Comparison of ENCODE assay signal across 9 cellular contexts in genomic region chr4:74364649-74365491, GRCh38. TPM values are rescaled to one million over a fixed set of nuclear protein-coding genes. Genes with fewer than 3 reads are reported as not detected.
A peak's percentile ranks its signal among the peaks of the same experiment; 100 is the strongest.
DNase-seq lines count a peak whose midpoint lies in the region; FAIRE-seq and TF ChIP-seq lines count a peak whose summit lies in the region.
"Had no signal": no experiment of that assay in that cellular context is flagged by ENCODE, and none has a peak within 500 bp of the region (broad histone marks: within the 10 kb centered on the region; RNA-seq: fewer than 3 reads in every experiment).

Gene EREG, plus strand, starts transcription at chr4:74365145. Its CDS starts 164 bp downstream, at chr4:74365309.

- no peak within 1 kb of the TSS for H2BK12ac ChIP-seq in H1 (ENCODE audit: low read depth, low read length)

- H4K91ac ChIP-seq in H1 (replicated peaks; ENCODE audit: insufficient read length, low read length), result no peak within 1 kb of the TSS

- no peak within 1 kb of the TSS for H3K56ac ChIP-seq in H1 (replicated peaks; ENCODE audit: insufficient read length, low read depth, low read length)

- H3K18ac ChIP-seq in H1 (ENCODE audit: extremely low read depth, low read length), result peak within 1 kb of the TSS; percentile 11; the same call in 1 of the 2 replicates

- no peak within 1 kb of the TSS for H3K4ac ChIP-seq in H1 (replicated peaks; ENCODE audit: insufficient read length, low read depth, low read length)

- H3K9me3 ChIP-seq in H1 (ENCODE audit: insufficient read depth in 2 of 2, low read depth in 1 of 2, low read length in 1 of 2) (no peaks in the 10 kb centered on the region), mesodermal cell (ENCODE audit: control insufficient read depth, low read length) (no peaks in the 10 kb centered on the region), tibial artery (no peaks in the 10 kb centered on the region)

- no peaks in the 10 kb centered on the region for H3K79me2 ChIP-seq in H1 (ENCODE audit: control insufficient read depth in 1 of 2, insufficient read depth in 2 of 2, low read length in 2 of 2)

- no peak within 1 kb of the TSS for H4K8ac ChIP-seq in H1 (ENCODE audit: extremely low read depth, insufficient read depth, low read length)

- intact Hi-C loops in tibial artery (cut with DNase I; ENCODE audit: low total_unique reads), result no loop called here

- peak within 1 kb of the TSS; percentile 82 for H2AFZ ChIP-seq in H1 (ENCODE audit: low read length)

- no peak within 1 kb of the TSS for H2AK5ac ChIP-seq in H1 (ENCODE audit: low read depth, low read length)

- no peak for TF ChIP-seq RAD21 in H1 (IDR thresholded peaks at IDR 0.05 in 1 of 2, conservative IDR thresholded peaks at IDR 0.05 in 1 of 2; ENCODE audit: low read depth in 2 of 2, low read length in 2 of 2)

- peaks cover 13% of the 10 kb centered on the region for H3K23me2 ChIP-seq in H1 (ENCODE audit: low read depth, low read length)

- H3K4me2 ChIP-seq in H1 (ENCODE audit: insufficient read depth in 1 of 2, low read depth in 2 of 2, low read length in 2 of 2), result peak within 1 kb of the TSS; percentile 86 to 90

- H3K36me3 ChIP-seq in H1 (ENCODE audit: control insufficient read depth in 2 of 4, insufficient read depth in 4 of 4, low read length in 3 of 4) (no peaks in the 10 kb centered on the region), mesodermal cell (ENCODE audit: control insufficient read depth, insufficient read depth, low read length) (no peaks in the 10 kb centered on the region), tibial artery (no peaks in the 10 kb centered on the region)

- no peak within 1 kb of the TSS for H2BK120ac ChIP-seq in H1 (replicated peaks; ENCODE audit: low read depth, low read length)

- no peak within 1 kb of the TSS for H3K14ac ChIP-seq in H1 (ENCODE audit: insufficient read length)

- no peak within 1 kb of the TSS for H2BK15ac ChIP-seq in H1 (ENCODE audit: low read length)

- H4K5ac ChIP-seq in H1 (ENCODE audit: insufficient read length, low read depth, low read length), result no peak within 1 kb of the TSS

- no peak within 1 kb of the TSS for H3K23ac ChIP-seq in H1 (ENCODE audit: insufficient read length)

- 2% methylated on average over 39 of the region's 40 CpGs; no CpG with 5 or more reads in 1 of the 2 experiments for WGBS in H1 (ENCODE audit: extremely low coverage in 1 of 2, insufficient coverage in 1 of 2, insufficient read length in 1 of 2, insufficient replicate concordance in 2 of 2, low coverage in 1 of 2, low lambda C conversion rate in 2 of 2, missing lambda C conversion rate in 1 of 2), 2 experiments
- 4% methylated on average over 25 to 29 of the region's 40 CpGs for WGBS in mesodermal cell (ENCODE audit: insufficient coverage in 2 of 2), 2 experiments

- DNase-seq in GM12891 (ENCODE audit: insufficient read length, low spot score) (peak; percentile 6), HFF-Myc (ENCODE audit: extremely low read depth, low read depth) (peak; percentile 59), OCI-M1 (lab: John Stamatoyannopoulos, UW) (peak; percentile 85), H1 (ENCODE audit: low read depth in 1 of 2, low spot score in 2 of 2) (peak; percentile 50 to 84), tibial artery (peak in 1 of 2 donors; percentile 24), epidermal melanocyte (ENCODE audit: insufficient read length, low spot score) (no peak), NCI-H82 (lab: John Stamatoyannopoulos, UW) (no peak)

- CTCF ChIA-PET in H1 (lab: Charles Lee; ENCODE audit: partially characterized antibody), result interaction anchor here (0.9 to 2.5 kb wide), 8 partner anchors 11 to 429 kb away, joined by 3 to 11 read pairs (median 5); partner anchors contain the start of gene BTC

- H4K20me1 ChIP-seq in H1 (replicated peaks in 1 of 2; ENCODE audit: control insufficient read depth in 1 of 2, insufficient read depth in 2 of 2, low read length in 2 of 2), result no peaks in the 10 kb centered on the region

- H3K27me3 ChIP-seq in H1 (replicated peaks in 1 of 4; ENCODE audit: control insufficient read depth in 3 of 4, extremely low read depth in 1 of 4, insufficient read depth in 3 of 4, low read length in 3 of 4) (peaks cover 0 to 12% (median 6%) of the 10 kb centered on the region in 4 experiments; a peak in 4 of 7 replicates), tibial artery (peaks cover 0 to 9% of the 10 kb centered on the region in 2 donors)

- H3K9ac ChIP-seq in H1 (replicated peaks in 1 of 4; ENCODE audit: extremely low read depth in 1 of 4, low read depth in 3 of 4, low read length in 3 of 4), result peak within 1 kb of the TSS in 1 of 4 experiments; percentile 9; a peak in 2 of 7 replicates

- no peak within 1 kb of the TSS for H2BK5ac ChIP-seq in H1 (ENCODE audit: low read depth, low read length)

- FAIRE-seq in GM12891 (lab: Jason Lieb, UNC), result no peak
- no peak for FAIRE-seq in H1 (lab: Jason Lieb, UNC)

- H3K4me1 ChIP-seq in H1 (replicated peaks in 1 of 4; ENCODE audit: control insufficient read depth in 3 of 4, insufficient read depth in 4 of 4, low read length in 3 of 4) (peaks cover 0 to 7% (median 1%) of the 10 kb centered on the region in 4 experiments; a peak in 3 of 7 replicates), mesodermal cell (ENCODE audit: control insufficient read depth, insufficient read depth, low read length, poor library complexity, severe bottlenecking) (peaks cover 4% of the 10 kb centered on the region), tibial artery (peaks cover 0 to 17% (median 11%) of the 10 kb centered on the region in 4 donors)

- TF ChIP-seq CTCF in HFF-Myc (IDR thresholded peaks at IDR 0.05; ENCODE audit: low read depth, low read length, missing control alignments) (no peak), H1 (IDR thresholded peaks at IDR 0.05; ENCODE audit: control extremely low read depth in 1 of 3, insufficient read depth in 1 of 3, low read depth in 1 of 3, low read length in 3 of 3) (peak in 1 of 3 experiments; percentile 2; a peak in 1 of 4 replicates), tibial artery (IDR thresholded peaks at IDR 0.05) (no peak)

- no peak for TF ChIP-seq EP300 in H1 (IDR thresholded peaks at IDR 0.05; ENCODE audit: borderline replicate concordance in 1 of 2, low read depth in 2 of 2, low read length in 2 of 2)

- H3K79me1 ChIP-seq in H1 (ENCODE audit: low read depth, low read length), result no peaks in the 10 kb centered on the region

- no peak for TF ChIP-seq POLR2A in GM12891 (IDR thresholded peaks at IDR 0.05; ENCODE audit: low read depth, low read length)
- no peak for TF ChIP-seq POLR2A in H1 (IDR thresholded peaks at IDR 0.05; ENCODE audit: control extremely low read depth in 1 of 2, low read depth in 2 of 2, low read length in 2 of 2)

- H3K4me3 ChIP-seq in HFF-Myc (replicated peaks; ENCODE audit: low read depth, low read length), result peak within 1 kb of the TSS; percentile 66
- peak within 1 kb of the TSS; percentile 54 to 86 (median 72) for H3K4me3 ChIP-seq in H1 (ENCODE audit: extremely low read depth in 1 of 4, insufficient read depth in 2 of 4, low read depth in 3 of 4, low read length in 4 of 4)
- peak within 1 kb of the TSS; percentile 12 for H3K4me3 ChIP-seq in mesodermal cell (ENCODE audit: extremely low read depth, insufficient read depth, low read length, poor library complexity, severe bottlenecking)
- H3K4me3 ChIP-seq in tibial artery, result peak within 1 kb of the TSS; percentile 37 to 55

- no peak within 1 kb of the TSS for H3K27ac ChIP-seq in H1 (ENCODE audit: low read depth, low read length)
- H3K27ac ChIP-seq in mesodermal cell (ENCODE audit: low read depth, low read length, severe bottlenecking), result no peak within 1 kb of the TSS
- H3K27ac ChIP-seq in tibial artery, result no peak within 1 kb of the TSS

- H2BK20ac ChIP-seq in H1 (ENCODE audit: low read length), result no peak within 1 kb of the TSS

- POLR2A ChIA-PET in H1 (lab: Charles Lee; ENCODE audit: partially characterized antibody), result no interaction called here

TF ChIP-seq in GM12891, 5 proteins besides CTCF, POLR2A, EP300 and RAD21:
- no peak for TF ChIP-seq SPI1 (IDR thresholded peaks at IDR 0.05; ENCODE audit: low read depth, low read length)
- no peak for TF ChIP-seq TAF1 (IDR thresholded peaks at IDR 0.05; ENCODE audit: low read depth, low read length)
- no peak for TF ChIP-seq POLR2AphosphoS5 (IDR thresholded peaks at IDR 0.05; ENCODE audit: low read depth, low read length)
- TF ChIP-seq PAX5 (IDR thresholded peaks at IDR 0.05; ENCODE audit: insufficient read depth, low read length, severe bottlenecking), result no peak
- no peak for TF ChIP-seq POU2F2 (IDR thresholded peaks at IDR 0.05; ENCODE audit: low read depth, low read length)

TF ChIP-seq in H1, 55 proteins besides CTCF, POLR2A, EP300 and RAD21 (continues in another document):
- TF ChIP-seq SP2 (IDR thresholded peaks at IDR 0.05; ENCODE audit: low read length) (no peak), CHD1 (IDR thresholded peaks at IDR 0.05; ENCODE audit: low read depth, low read length) (no peak), SIRT6 (IDR thresholded peaks at IDR 0.05; ENCODE audit: low read length) (no peak), PHF8 (conservative IDR thresholded peaks at IDR 0.05; ENCODE audit: low read depth, low read length) (no peak)
- TF ChIP-seq, protein P1, sequence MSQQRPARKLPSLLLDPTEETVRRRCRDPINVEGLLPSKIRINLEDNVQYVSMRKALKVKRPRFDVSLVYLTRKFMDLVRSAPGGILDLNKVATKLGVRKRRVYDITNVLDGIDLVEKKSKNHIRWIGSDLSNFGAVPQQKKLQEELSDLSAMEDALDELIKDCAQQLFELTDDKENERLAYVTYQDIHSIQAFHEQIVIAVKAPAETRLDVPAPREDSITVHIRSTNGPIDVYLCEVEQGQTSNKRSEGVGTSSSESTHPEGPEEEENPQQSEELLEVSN (IDR thresholded peaks at IDR 0.05), result no peak; the same call in 1 of the 2 replicates
- TF ChIP-seq, protein P2, sequence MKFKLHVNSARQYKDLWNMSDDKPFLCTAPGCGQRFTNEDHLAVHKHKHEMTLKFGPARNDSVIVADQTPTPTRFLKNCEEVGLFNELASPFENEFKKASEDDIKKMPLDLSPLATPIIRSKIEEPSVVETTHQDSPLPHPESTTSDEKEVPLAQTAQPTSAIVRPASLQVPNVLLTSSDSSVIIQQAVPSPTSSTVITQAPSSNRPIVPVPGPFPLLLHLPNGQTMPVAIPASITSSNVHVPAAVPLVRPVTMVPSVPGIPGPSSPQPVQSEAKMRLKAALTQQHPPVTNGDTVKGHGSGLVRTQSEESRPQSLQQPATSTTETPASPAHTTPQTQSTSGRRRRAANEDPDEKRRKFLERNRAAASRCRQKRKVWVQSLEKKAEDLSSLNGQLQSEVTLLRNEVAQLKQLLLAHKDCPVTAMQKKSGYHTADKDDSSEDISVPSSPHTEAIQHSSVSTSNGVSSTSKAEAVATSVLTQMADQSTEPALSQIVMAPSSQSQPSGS (IDR thresholded peaks at IDR 0.05; ENCODE audit: low read length), result no peak

RNA-seq across cellular contexts. Expression of gene EREG, which starts in this region (rescaled TPM):
- 0.06 TPM for polyA plus RNA-seq in GM12891 (2012; ENCODE audit: low read depth, missing spikeins)
- total RNA-seq in H1 (2021; fragmentation: NEBNext Ultra II Directional; extraction: Animal tissue kit (Norgen Biotek cat#: 25700)), result not detected in 2 replicates
- not detected in 2 replicates for polyA plus RNA-seq in H1 (2011; rRNA removed)
- polyA plus RNA-seq in H1 (2011; cell fraction: cytosol; rRNA removed), result not detected
- polyA plus RNA-seq in H1 (2011; cell fraction: nucleus; rRNA removed), result not detected
- not detected in 4 replicates for polyA plus RNA-seq in H1 (2012, experiment 1 of 2)
- not detected for polyA plus RNA-seq in H1 (2012, experiment 2 of 2)
- polyA plus RNA-seq in H1 (2013, experiment 1 of 2), result not detected
- polyA plus RNA-seq in H1 (2013, experiment 2 of 2), result 0.02 TPM
- polyA minus RNA-seq in H1 (2011; rRNA and poly(A)+ RNA removed), result not detected in 2 replicates
- polyA minus RNA-seq in H1 (2011; cell fraction: cytosol; rRNA and poly(A)+ RNA removed), result not detected
- not detected for polyA minus RNA-seq in H1 (2011; cell fraction: nucleus; rRNA and poly(A)+ RNA removed)
- polyA plus RNA-seq in mesodermal cell (2013, experiment 1 of 2), result not detected
- not detected for polyA plus RNA-seq in mesodermal cell (2013, experiment 2 of 2)
- total RNA-seq: SK-MEL-5 had no signal

Comparison
In these comparisons a context has a peak if more than half of its experiments do, and no peak if none do; other contexts are left out.
1. Peak in DNase-seq, H3K4me3 ChIP-seq and H3K4me2 ChIP-seq in H1; RNA of the gene not detected or under 1 TPM.
2. DNase-seq: peak in GM12891 (single experiment), HFF-Myc (single experiment) and OCI-M1 (single experiment); none in epidermal melanocyte (single experiment) and NCI-H82 (single experiment).
3. H3K4me3 ChIP-seq: peak in every context shown above with its lines; median percentile 72 in H1; 66 in HFF-Myc; 46 in tibial artery; 12 in mesodermal cell.